Comparison of ENCODE assay signal across 8 cellular contexts in the genomic region with DNA sequence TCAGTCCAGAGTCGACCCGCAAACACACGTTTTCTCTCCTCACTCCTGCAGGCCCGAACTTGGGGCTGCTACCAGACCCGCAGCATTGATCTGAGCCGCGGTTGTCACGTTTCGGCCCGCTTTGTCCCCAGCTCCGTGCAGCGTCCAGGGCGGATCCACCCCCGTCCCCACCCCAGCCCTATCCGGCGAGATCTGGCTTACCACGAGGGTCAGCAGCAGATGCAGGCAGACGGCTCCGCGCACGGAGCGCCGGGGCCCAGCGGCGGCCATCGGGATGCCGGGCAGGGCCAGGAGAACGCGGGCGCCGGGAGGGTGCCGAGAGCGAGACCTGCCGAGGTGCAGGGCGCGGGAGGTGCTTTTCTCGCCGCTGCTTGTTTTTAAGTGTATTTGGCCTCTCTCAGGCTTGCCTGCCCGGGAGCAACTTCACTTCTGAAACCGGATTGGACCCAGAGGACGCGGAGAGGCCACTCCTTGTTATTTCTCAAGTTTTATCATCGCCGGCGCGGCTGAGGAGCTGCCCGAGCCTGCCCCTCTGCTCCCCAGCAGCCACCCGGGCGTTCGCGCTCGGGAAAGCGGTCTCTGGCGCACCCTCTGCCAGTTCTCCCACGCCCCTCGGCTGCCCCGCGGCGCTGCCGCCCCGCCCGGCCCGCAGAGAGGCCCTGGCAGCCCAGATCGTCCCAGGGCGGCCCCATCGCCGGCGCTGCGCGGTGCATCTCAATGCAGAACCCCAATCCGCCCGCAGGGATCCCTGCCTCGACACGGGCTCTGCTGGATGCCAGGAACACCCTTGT. TPM values are rescaled to one million over a fixed set of nuclear protein-coding genes. Genes with fewer than 3 reads are reported as not detected.
DNase-seq lines count a peak whose midpoint lies in the region; ATAC-seq, FAIRE-seq and TF ChIP-seq lines count a peak whose summit lies in the region.

Gene DSC3, minus strand, starts transcription at position 352 of the 791 bp plus-strand sequence. Its CDS starts 82 bp downstream, at position 270.

- no peaks in the 10 kb centered on the region for H3K36me3 ChIP-seq in bronchial epithelial cell (ENCODE audit: control insufficient read depth, insufficient read depth, low read length)

- H3K27me3 ChIP-seq in bronchial epithelial cell (ENCODE audit: control insufficient read depth, insufficient read depth, low read length): no peaks in the 10 kb centered on the region

- ATAC-seq in HG02763 (IDR thresholded peaks at IDR 0.05; ENCODE audit: unreplicated experiment): no peak
- ATAC-seq in HG03469 (IDR thresholded peaks at IDR 0.05; ENCODE audit: unreplicated experiment): no peak

- H3K4me1 Mint-ChIP-seq in type B pancreatic cell (ENCODE audit: unreplicated experiment): peaks cover 13% of the 10 kb centered on the region

- H3K4me3 ChIP-seq in bronchial epithelial cell (ENCODE audit: low read depth, low read length) (peak within 1 kb of the TSS; percentile 92), lower leg skin (ENCODE audit: low read depth, poor library complexity, severe bottlenecking) (peak within 1 kb of the TSS; percentile 46)

- peaks cover 15% of the 10 kb centered on the region for H3K36me3 Mint-ChIP-seq in type B pancreatic cell

- DNase-seq in activated CD8-positive, alpha-beta memory T cell treated with anti-CD3 and anti-CD28 coated beads, Interleukin-2, amount 50 U/mL, for 48 hours: peak; percentile 41
- DNase-seq in activated CD8-positive, alpha-beta memory T cell treated with anti-CD3 and anti-CD28 coated beads for 24 hours: no peak
- DNase-seq in bronchial epithelial cell (ENCODE audit: low read depth) (peak; percentile 92), lower leg skin (ENCODE audit: low spot score in 2 of 2) (peak; percentile 74 to 92), type B pancreatic cell (ENCODE audit: extremely low spot score, unreplicated experiment) (peak; percentile 77), NCI-H2107 (lab: John Stamatoyannopoulos, UW) (no peak)

- peak within 1 kb of the TSS; percentile 98 for H3K4me3 Mint-ChIP-seq in type B pancreatic cell

- TF ChIP-seq POLR2A in lower leg skin (IDR thresholded peaks at IDR 0.05): no peak

- FAIRE-seq in bronchial epithelial cell (lab: Jason Lieb, UNC): no peak

- TF ChIP-seq CTCF in bronchial epithelial cell (IDR thresholded peaks at IDR 0.05; ENCODE audit: insufficient read depth, low read length, severe bottlenecking) (peak; percentile 3), lower leg skin (IDR thresholded peaks at IDR 0.05) (no peak), type B pancreatic cell (conservative IDR thresholded peaks at IDR 0.05) (peak; percentile 38)

- H3K9me3 Mint-ChIP-seq in type B pancreatic cell: peaks cover 16% of the 10 kb centered on the region

- WGBS in lower leg skin, 2 donors: 1 to 2% methylated on average over 37 to 48 of the region's 74 CpGs

- H3K27ac Mint-ChIP-seq in type B pancreatic cell: peak within 1 kb of the TSS; percentile 94

- peaks cover 68% of the 10 kb centered on the region for H3K27me3 Mint-ChIP-seq in type B pancreatic cell

- intact Hi-C loops in lower leg skin (cut with DNase I; ENCODE audit: low total_unique reads): loop anchor here (5.0 kb wide), 1 partner anchor 280 kb away; no protein-coding TSS in a partner anchor

RNA-seq across cellular contexts. Expression of gene DSC3, which starts in this region (rescaled TPM):
- total RNA-seq in bronchial epithelial cell: 193 and 198 TPM in 2 replicates
- total RNA-seq in lower leg skin: 1,000 to 10,000 TPM in 1 of 4 donors, 100 to 1,000 TPM in 3; 661 to 1,000 (median 831) TPM
- 67.7 and 306 TPM in 2 replicates for total RNA-seq in type B pancreatic cell (ENCODE audit: low replicate concordance)

Comparison
In these comparisons a context has a peak if more than half of its experiments do, and no peak if none do; other contexts are left out.
1. DNase-seq: peak in activated CD8-positive, alpha-beta memory T cell treated with anti-CD3 and anti-CD28 coated beads, Interleukin-2, amount 50 U/mL, for 48 hours (single experiment), bronchial epithelial cell (single experiment), lower leg skin (2 of 2) and type B pancreatic cell (single experiment); none in activated CD8-positive, alpha-beta memory T cell treated with anti-CD3 and anti-CD28 coated beads for 24 hours (single experiment) and NCI-H2107 (single experiment).
2. CTCF ChIP-seq: peak in bronchial epithelial cell (single experiment) and type B pancreatic cell (single experiment); none in lower leg skin (0 of 3).